Comparison of ENCODE assay signal across 8 cellular contexts in genomic region chr4:173494013-173494970, GRCh38. TPM values are rescaled to one million over a fixed set of nuclear protein-coding genes. Genes with fewer than 3 reads are reported as not detected.
A peak's percentile ranks its signal among the peaks of the same experiment; 100 is the strongest.
DNase-seq lines count a peak whose midpoint lies in the region; ATAC-seq and TF ChIP-seq lines count a peak whose summit lies in the region.

No MANE protein-coding gene starts in this region.

- H3K36me3 Mint-ChIP-seq in endothelial cell (ENCODE audit: low read depth, unreplicated experiment), result no peaks in the 10 kb centered on the region

- H3K27ac Mint-ChIP-seq in endothelial cell (ENCODE audit: unreplicated experiment), result peak overlapping the region; percentile 88

- WGBS in stomach, 5 donors, result 15 to 18% (median 17%) methylated on average over 39 to 40 of the region's 40 CpGs

- no peaks in the 10 kb centered on the region for H3K9me3 ChIP-seq in mucosa of rectum (ENCODE audit: control insufficient read depth in 2 of 2, low read length in 2 of 2)
- H3K9me3 ChIP-seq in stomach, result no peaks in the 10 kb centered on the region

- TF ChIP-seq EP300 in stomach (IDR thresholded peaks at IDR 0.05), result no peak

- H3K9ac ChIP-seq in mucosa of rectum (ENCODE audit: low read depth in 1 of 2, low read length in 2 of 2), result peak overlapping the region in 1 of 2 donors; percentile 20

- TF ChIP-seq CTCF in endothelial cell (IDR thresholded peaks at IDR 0.05; ENCODE audit: unreplicated experiment) (peak; percentile 59), stomach (IDR thresholded peaks at IDR 0.05) (peak in 5 of 7 experiments; percentile 43 to 75 (median 62))

- DNase-seq in AG08396 (ENCODE audit: low spot score) (peak; percentile 73), NCI-H2196 (lab: John Stamatoyannopoulos, UW; ENCODE audit: unreplicated experiment) (peak; percentile 43), endothelial cell (ENCODE audit: low spot score) (peak; percentile 56), stomach (peak; percentile 65)
- DNase-seq in activated CD4-positive, alpha-beta T cell treated with anti-CD3 and anti-CD28 coated beads, Interleukin-2, amount 50 U/mL, for 48 hours, result peak; percentile 47 to 59

- peaks cover 8% of the 10 kb centered on the region for H3K27me3 Mint-ChIP-seq in endothelial cell (ENCODE audit: unreplicated experiment)

- peak; percentile 93 for ATAC-seq in GM18511 (IDR thresholded peaks at IDR 0.05; ENCODE audit: unreplicated experiment)
- peak; percentile 96 for ATAC-seq in HG02973 (IDR thresholded peaks at IDR 0.05; ENCODE audit: unreplicated experiment)

- no peak for TF ChIP-seq POLR2A in stomach (IDR thresholded peaks at IDR 0.05)

- H3K27me3 ChIP-seq in mucosa of rectum (ENCODE audit: control insufficient read depth in 2 of 2, insufficient read depth in 2 of 2, low read length in 2 of 2) (peaks cover 2 to 5% of the 10 kb centered on the region in 2 donors), stomach (peaks cover 0 to 43% (median 12%) of the 10 kb centered on the region in 3 donors)

- peaks cover 34% of the 10 kb centered on the region for H3K4me1 Mint-ChIP-seq in endothelial cell (ENCODE audit: unreplicated experiment)

- H3K9me3 Mint-ChIP-seq in endothelial cell (ENCODE audit: unreplicated experiment), result no peaks in the 10 kb centered on the region

- intact Hi-C loops in stomach (cut with DNase I; ENCODE audit: low total_unique reads), result no loop called here

- H3K4me1 ChIP-seq in mucosa of rectum (ENCODE audit: control insufficient read depth in 2 of 2, insufficient read depth in 2 of 2, low read length in 2 of 2), result peaks cover 4 to 7% of the 10 kb centered on the region in 2 donors
- peaks cover 9 to 35% (median 26%) of the 10 kb centered on the region in 4 donors for H3K4me1 ChIP-seq in stomach

- H3K4me3 Mint-ChIP-seq in endothelial cell (ENCODE audit: unreplicated experiment), result peak overlapping the region; percentile 42

- peak overlapping the region; percentile 77 to 84 for H3K4me3 ChIP-seq in mucosa of rectum (ENCODE audit: low read length in 2 of 2)
- peak overlapping the region; percentile 39 to 49 (median 44) for H3K4me3 ChIP-seq in stomach

- no peaks in the 10 kb centered on the region for H3K36me3 ChIP-seq in mucosa of rectum (ENCODE audit: control insufficient read depth in 2 of 2, insufficient read depth in 2 of 2, low read length in 2 of 2)
- no peaks in the 10 kb centered on the region for H3K36me3 ChIP-seq in stomach

- H3K27ac ChIP-seq in mucosa of rectum (ENCODE audit: low read depth in 2 of 2, low read length in 2 of 2), result no peak overlapping the region
- H3K27ac ChIP-seq in stomach, result peak overlapping the region in 1 of 5 donors; percentile 34

RNA-seq across cellular contexts. Expression of gene HAND2, which starts 35.7 kb away (rescaled TPM):
- total RNA-seq in endothelial cell (ENCODE audit: unreplicated experiment), result 1.5 TPM
- total RNA-seq in stomach, result 100 to 1,000 TPM in 1 of 5 donors, 10 to 100 TPM in 4; 16.3 to 234 (median 23.3) TPM
- 10 to 100 TPM in 1 of 3 donors, 1 to 10 TPM in 2; 1.9 to 11.6 (median 4.0) TPM for polyA plus RNA-seq in stomach
